Comparison of ENCODE assay signal across 2 cellular contexts in the genomic region with DNA sequence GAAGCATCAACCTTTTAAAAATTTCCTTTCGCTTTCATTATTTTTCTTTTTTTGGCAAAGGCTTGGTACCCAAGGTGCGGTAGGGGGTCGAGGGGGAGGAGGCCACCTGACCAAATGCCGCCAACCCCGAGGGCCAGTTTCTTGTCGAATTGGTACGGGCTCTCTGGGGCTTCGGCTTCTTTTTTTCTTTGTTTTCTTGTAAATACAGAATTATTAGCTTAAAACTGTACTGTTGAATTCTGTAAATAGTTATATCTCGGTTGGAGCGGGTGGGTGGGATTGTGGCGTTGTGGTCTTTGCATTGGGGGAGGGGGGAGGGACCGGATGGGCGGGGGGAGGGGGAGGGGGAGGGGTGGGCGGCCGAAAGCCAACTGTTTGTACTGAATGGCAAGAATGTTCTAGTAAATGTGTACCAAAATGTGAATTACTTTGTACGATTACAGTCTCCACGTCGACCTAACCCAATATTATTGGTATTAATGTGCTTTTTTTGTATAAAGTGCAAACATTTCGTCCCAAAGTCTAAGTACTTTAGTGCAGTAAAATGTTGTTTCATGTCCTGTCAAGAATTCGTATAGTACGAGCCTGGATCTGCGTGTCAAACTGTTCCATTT.
TF ChIP-seq lines count a peak whose summit lies in the region.

No MANE protein-coding gene starts in this region.

TF ChIP-seq in SK-N-SH, 30 proteins besides CTCF, POLR2A, EP300 and RAD21 (continued from another document):
- TF ChIP-seq, protein P1, sequence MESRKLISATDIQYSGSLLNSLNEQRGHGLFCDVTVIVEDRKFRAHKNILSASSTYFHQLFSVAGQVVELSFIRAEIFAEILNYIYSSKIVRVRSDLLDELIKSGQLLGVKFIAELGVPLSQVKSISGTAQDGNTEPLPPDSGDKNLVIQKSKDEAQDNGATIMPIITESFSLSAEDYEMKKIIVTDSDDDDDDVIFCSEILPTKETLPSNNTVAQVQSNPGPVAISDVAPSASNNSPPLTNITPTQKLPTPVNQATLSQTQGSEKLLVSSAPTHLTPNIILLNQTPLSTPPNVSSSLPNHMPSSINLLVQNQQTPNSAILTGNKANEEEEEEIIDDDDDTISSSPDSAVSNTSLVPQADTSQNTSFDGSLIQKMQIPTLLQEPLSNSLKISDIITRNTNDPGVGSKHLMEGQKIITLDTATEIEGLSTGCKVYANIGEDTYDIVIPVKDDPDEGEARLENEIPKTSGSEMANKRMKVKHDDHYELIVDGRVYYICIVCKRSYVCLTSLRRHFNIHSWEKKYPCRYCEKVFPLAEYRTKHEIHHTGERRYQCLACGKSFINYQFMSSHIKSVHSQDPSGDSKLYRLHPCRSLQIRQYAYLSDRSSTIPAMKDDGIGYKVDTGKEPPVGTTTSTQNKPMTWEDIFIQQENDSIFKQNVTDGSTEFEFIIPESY (IDR thresholded peaks at IDR 0.05; ENCODE audit: borderline replicate concordance, low read depth): no peak
- no peak for TF ChIP-seq YY1 (IDR thresholded peaks at IDR 0.05; ENCODE audit: low read depth)
- TF ChIP-seq, protein P2, sequence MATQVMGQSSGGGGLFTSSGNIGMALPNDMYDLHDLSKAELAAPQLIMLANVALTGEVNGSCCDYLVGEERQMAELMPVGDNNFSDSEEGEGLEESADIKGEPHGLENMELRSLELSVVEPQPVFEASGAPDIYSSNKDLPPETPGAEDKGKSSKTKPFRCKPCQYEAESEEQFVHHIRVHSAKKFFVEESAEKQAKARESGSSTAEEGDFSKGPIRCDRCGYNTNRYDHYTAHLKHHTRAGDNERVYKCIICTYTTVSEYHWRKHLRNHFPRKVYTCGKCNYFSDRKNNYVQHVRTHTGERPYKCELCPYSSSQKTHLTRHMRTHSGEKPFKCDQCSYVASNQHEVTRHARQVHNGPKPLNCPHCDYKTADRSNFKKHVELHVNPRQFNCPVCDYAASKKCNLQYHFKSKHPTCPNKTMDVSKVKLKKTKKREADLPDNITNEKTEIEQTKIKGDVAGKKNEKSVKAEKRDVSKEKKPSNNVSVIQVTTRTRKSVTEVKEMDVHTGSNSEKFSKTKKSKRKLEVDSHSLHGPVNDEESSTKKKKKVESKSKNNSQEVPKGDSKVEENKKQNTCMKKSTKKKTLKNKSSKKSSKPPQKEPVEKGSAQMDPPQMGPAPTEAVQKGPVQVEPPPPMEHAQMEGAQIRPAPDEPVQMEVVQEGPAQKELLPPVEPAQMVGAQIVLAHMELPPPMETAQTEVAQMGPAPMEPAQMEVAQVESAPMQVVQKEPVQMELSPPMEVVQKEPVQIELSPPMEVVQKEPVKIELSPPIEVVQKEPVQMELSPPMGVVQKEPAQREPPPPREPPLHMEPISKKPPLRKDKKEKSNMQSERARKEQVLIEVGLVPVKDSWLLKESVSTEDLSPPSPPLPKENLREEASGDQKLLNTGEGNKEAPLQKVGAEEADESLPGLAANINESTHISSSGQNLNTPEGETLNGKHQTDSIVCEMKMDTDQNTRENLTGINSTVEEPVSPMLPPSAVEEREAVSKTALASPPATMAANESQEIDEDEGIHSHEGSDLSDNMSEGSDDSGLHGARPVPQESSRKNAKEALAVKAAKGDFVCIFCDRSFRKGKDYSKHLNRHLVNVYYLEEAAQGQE (IDR thresholded peaks at IDR 0.05; ENCODE audit: low read depth, low read length): no peak
- TF ChIP-seq FOSL2 (IDR thresholded peaks at IDR 0.05; ENCODE audit: borderline replicate concordance, low read depth): no peak
- no peak for TF ChIP-seq POLR2AphosphoS5 (IDR thresholded peaks at IDR 0.05; ENCODE audit: low read depth, low read length)
- no peak for TF ChIP-seq NRF1 (IDR thresholded peaks at IDR 0.05; ENCODE audit: low read depth, low read length)
- TF ChIP-seq, protein P3, sequence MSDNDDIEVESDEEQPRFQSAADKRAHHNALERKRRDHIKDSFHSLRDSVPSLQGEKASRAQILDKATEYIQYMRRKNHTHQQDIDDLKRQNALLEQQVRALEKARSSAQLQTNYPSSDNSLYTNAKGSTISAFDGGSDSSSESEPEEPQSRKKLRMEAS (IDR thresholded peaks at IDR 0.05; ENCODE audit: low read depth): no peak
- no peak for TF ChIP-seq FOXJ3 (CRISPR knock-in tag; IDR thresholded peaks at IDR 0.05)
- no peak for TF ChIP-seq EZH2phosphoT487 (IDR thresholded peaks at IDR 0.05; ENCODE audit: borderline replicate concordance, low read depth)
- no peak for TF ChIP-seq FOXM1 (IDR thresholded peaks at IDR 0.05; ENCODE audit: low read depth)
- no peak for TF ChIP-seq RXRA (IDR thresholded peaks at IDR 0.05; ENCODE audit: borderline replicate concordance, low read depth)
- no peak for TF ChIP-seq GABPA (IDR thresholded peaks at IDR 0.05; ENCODE audit: low read depth)
- no peak for TF ChIP-seq TCF12 (IDR thresholded peaks at IDR 0.05)
- TF ChIP-seq SMC3 (IDR thresholded peaks at IDR 0.05; ENCODE audit: low read depth, low read length): no peak
- TF ChIP-seq MEF2A (IDR thresholded peaks at IDR 0.05; ENCODE audit: borderline replicate concordance, low read depth): no peak
- TF ChIP-seq JUND (IDR thresholded peaks at IDR 0.05): no peak
- TF ChIP-seq RFX5 (IDR thresholded peaks at IDR 0.05; ENCODE audit: low read length): no peak
- TF ChIP-seq, protein P4, sequence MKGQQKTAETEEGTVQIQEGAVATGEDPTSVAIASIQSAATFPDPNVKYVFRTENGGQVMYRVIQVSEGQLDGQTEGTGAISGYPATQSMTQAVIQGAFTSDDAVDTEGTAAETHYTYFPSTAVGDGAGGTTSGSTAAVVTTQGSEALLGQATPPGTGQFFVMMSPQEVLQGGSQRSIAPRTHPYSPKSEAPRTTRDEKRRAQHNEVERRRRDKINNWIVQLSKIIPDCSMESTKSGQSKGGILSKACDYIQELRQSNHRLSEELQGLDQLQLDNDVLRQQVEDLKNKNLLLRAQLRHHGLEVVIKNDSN (IDR thresholded peaks at IDR 0.05; ENCODE audit: borderline replicate concordance, low read depth): no peak
- no peak for TF ChIP-seq ELF1 (IDR thresholded peaks at IDR 0.05)

TF ChIP-seq in SK-N-SH treated with all-trans-retinoic acid at 6 μM for 48 hours, 23 proteins besides CTCF, POLR2A, EP300 and RAD21 (continued from another document):
- TF ChIP-seq, protein P5, sequence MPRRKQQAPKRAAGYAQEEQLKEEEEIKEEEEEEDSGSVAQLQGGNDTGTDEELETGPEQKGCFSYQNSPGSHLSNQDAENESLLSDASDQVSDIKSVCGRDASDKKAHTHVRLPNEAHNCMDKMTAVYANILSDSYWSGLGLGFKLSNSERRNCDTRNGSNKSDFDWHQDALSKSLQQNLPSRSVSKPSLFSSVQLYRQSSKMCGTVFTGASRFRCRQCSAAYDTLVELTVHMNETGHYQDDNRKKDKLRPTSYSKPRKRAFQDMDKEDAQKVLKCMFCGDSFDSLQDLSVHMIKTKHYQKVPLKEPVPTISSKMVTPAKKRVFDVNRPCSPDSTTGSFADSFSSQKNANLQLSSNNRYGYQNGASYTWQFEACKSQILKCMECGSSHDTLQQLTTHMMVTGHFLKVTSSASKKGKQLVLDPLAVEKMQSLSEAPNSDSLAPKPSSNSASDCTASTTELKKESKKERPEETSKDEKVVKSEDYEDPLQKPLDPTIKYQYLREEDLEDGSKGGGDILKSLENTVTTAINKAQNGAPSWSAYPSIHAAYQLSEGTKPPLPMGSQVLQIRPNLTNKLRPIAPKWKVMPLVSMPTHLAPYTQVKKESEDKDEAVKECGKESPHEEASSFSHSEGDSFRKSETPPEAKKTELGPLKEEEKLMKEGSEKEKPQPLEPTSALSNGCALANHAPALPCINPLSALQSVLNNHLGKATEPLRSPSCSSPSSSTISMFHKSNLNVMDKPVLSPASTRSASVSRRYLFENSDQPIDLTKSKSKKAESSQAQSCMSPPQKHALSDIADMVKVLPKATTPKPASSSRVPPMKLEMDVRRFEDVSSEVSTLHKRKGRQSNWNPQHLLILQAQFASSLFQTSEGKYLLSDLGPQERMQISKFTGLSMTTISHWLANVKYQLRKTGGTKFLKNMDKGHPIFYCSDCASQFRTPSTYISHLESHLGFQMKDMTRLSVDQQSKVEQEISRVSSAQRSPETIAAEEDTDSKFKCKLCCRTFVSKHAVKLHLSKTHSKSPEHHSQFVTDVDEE (CRISPR knock-in tag; IDR thresholded peaks at IDR 0.05): no peak
- TF ChIP-seq ZC3H10 (CRISPR knock-in tag; IDR thresholded peaks at IDR 0.05) (no peak), SNAI2 (CRISPR knock-in tag; IDR thresholded peaks at IDR 0.05) (no peak), CSDC2 (CRISPR knock-in tag; IDR thresholded peaks at IDR 0.05) (no peak), TCF4 (CRISPR knock-in tag; IDR thresholded peaks at IDR 0.05; ENCODE audit: borderline replicate concordance) (no peak), ISL1 (CRISPR knock-in tag; IDR thresholded peaks at IDR 0.05) (no peak), TOX (CRISPR knock-in tag; IDR thresholded peaks at IDR 0.05; ENCODE audit: borderline replicate concordance) (no peak), ESRRG (CRISPR knock-in tag; IDR thresholded peaks at IDR 0.05) (no peak), ZNF565 (CRISPR knock-in tag; conservative IDR thresholded peaks at IDR 0.05; ENCODE audit: low read depth) (no peak), ZFP30 (CRISPR knock-in tag; IDR thresholded peaks at IDR 0.05) (no peak), PPARA (CRISPR knock-in tag; IDR thresholded peaks at IDR 0.05; ENCODE audit: borderline replicate concordance) (no peak)
- TF ChIP-seq, protein P6, sequence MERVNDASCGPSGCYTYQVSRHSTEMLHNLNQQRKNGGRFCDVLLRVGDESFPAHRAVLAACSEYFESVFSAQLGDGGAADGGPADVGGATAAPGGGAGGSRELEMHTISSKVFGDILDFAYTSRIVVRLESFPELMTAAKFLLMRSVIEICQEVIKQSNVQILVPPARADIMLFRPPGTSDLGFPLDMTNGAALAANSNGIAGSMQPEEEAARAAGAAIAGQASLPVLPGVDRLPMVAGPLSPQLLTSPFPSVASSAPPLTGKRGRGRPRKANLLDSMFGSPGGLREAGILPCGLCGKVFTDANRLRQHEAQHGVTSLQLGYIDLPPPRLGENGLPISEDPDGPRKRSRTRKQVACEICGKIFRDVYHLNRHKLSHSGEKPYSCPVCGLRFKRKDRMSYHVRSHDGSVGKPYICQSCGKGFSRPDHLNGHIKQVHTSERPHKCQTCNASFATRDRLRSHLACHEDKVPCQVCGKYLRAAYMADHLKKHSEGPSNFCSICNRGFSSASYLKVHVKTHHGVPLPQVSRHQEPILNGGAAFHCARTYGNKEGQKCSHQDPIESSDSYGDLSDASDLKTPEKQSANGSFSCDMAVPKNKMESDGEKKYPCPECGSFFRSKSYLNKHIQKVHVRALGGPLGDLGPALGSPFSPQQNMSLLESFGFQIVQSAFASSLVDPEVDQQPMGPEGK (CRISPR knock-in tag; IDR thresholded peaks at IDR 0.05; ENCODE audit: borderline replicate concordance): no peak
TF ChIP-seq in SK-N-SH treated with all-trans-retinoic acid at 6 μM for 48 hours: peak in this region for 0.
